ENCODE assay signal across 10 cellular contexts in the genomic region with DNA sequence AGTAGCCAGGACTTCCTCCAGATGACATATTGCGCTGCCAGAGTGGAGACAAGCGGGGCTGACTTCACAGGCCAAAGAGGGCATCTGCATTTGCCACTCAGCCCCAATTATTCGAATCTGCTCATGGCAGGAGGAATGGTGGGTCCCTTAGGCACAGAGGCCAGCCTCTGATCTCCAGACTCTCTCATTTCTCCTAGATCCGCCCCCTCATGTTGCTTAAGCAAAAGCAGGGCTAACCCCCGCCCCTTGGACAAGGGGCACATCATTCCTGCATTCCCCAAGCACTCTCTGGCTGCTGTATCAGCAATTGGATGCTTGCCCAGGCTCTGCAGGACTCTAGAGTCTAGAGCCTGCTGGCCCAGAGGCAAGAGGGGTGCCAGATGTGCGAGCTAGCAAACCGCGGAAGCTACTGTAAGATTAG.
DNase-seq lines count a peak whose midpoint lies in the region; TF ChIP-seq lines count a peak whose summit lies in the region.
"Had no signal": no experiment of that assay in that cellular context is flagged by ENCODE, and none has a peak within 500 bp of the region (broad histone marks: within the 10 kb centered on the region; RNA-seq: fewer than 3 reads in every experiment).

No MANE protein-coding gene starts in this region.

- H3K9me3 ChIP-seq in mesenchymal stem cell (ENCODE audit: control insufficient read depth, low read length) = no peaks in the 10 kb centered on the region

- H3K4me1 ChIP-seq in mesenchymal stem cell (ENCODE audit: control insufficient read depth, insufficient read depth, low read depth, low read length) = peaks cover 8% of the 10 kb centered on the region

- H2AK5ac ChIP-seq in mesenchymal stem cell (ENCODE audit: low read length, severe bottlenecking) = no peak overlapping the region

- no peak overlapping the region for H2BK120ac ChIP-seq in mesenchymal stem cell (ENCODE audit: low read depth, low read length)

- H3K36me3 ChIP-seq in brain microvascular endothelial cell (replicated peaks) (no peaks in the 10 kb centered on the region), mesenchymal stem cell (ENCODE audit: control insufficient read depth in 1 of 2, insufficient read depth in 2 of 2, low read depth in 1 of 2, low read length in 2 of 2) (no peaks in the 10 kb centered on the region)

- H3K23ac ChIP-seq in mesenchymal stem cell (ENCODE audit: low read length in 2 of 2) = no peak overlapping the region

- no peak overlapping the region for H4K91ac ChIP-seq in mesenchymal stem cell (ENCODE audit: low read length)

- no peak overlapping the region for H3K4ac ChIP-seq in mesenchymal stem cell (ENCODE audit: low read depth in 1 of 2, low read length in 2 of 2)

- no peak overlapping the region for H3K27ac ChIP-seq in brain microvascular endothelial cell
- no peak overlapping the region for H3K27ac ChIP-seq in mesenchymal stem cell (ENCODE audit: low read length, poor library complexity, severe bottlenecking)
- H3K27ac ChIP-seq: C4-2B had no signal

- in situ Hi-C loops in brain microvascular endothelial cell (cut with HindIII; ENCODE audit: low pct_ligation_motif_present, low sequenced_read_pairs) = no loop called here
- in situ Hi-C loops in KBM-7 (cut with MboI; ENCODE audit: low pct_unique_long_range_greater_than_20kb, low sequenced_read_pairs) = no loop called here

- DNase-seq in A172 (ENCODE audit: low spot score) (peak; percentile 71), NCI-H1092 (lab: John Stamatoyannopoulos, UW) (peak; percentile 83), brain microvascular endothelial cell (peak; percentile 86), mesenchymal stem cell (peak; percentile 52), KBM-7 (no peak), HuH-7 (ENCODE audit: low spot score) (no peak), HuH-7.5 (ENCODE audit: low spot score) (no peak)
- no peak for DNase-seq in central memory CD4-positive, alpha-beta T cell
- DNase-seq: NCI-H82 had no signal

- no peak overlapping the region for H2BK15ac ChIP-seq in mesenchymal stem cell (ENCODE audit: low read depth, poor library complexity, severe bottlenecking)

- no peak overlapping the region for H3K18ac ChIP-seq in mesenchymal stem cell (ENCODE audit: low read depth in 1 of 2, low read length in 2 of 2)

- no peaks in the 10 kb centered on the region for H3K79me1 ChIP-seq in mesenchymal stem cell (replicated peaks; ENCODE audit: low read length, poor library complexity, severe bottlenecking)

- no peak overlapping the region for H4K8ac ChIP-seq in mesenchymal stem cell (ENCODE audit: low read length)

- H3K4me3 ChIP-seq in brain microvascular endothelial cell (ENCODE audit: low read depth, low read length) (no peak overlapping the region), mesenchymal stem cell (ENCODE audit: insufficient read depth in 1 of 2, low read depth in 1 of 2, low read length in 2 of 2) (peak overlapping the region in 1 of 2 experiments; percentile 24)

- 87% methylated on average over 8 of the region's 8 CpGs for WGBS in mesenchymal stem cell

- H3K14ac ChIP-seq in mesenchymal stem cell (ENCODE audit: low read length in 2 of 2) = no peak overlapping the region

- H3K27me3 ChIP-seq in brain microvascular endothelial cell (replicated peaks) (no peaks in the 10 kb centered on the region), mesenchymal stem cell (ENCODE audit: control insufficient read depth in 1 of 2, insufficient read depth in 1 of 2, low read length in 2 of 2) (peaks cover 0 to 4% of the 10 kb centered on the region in 2 experiments)

- no peak overlapping the region for H2AFZ ChIP-seq in mesenchymal stem cell (ENCODE audit: low read depth, low read length)

- H3K9ac ChIP-seq in mesenchymal stem cell (ENCODE audit: low read length) = no peak overlapping the region

- TF ChIP-seq CTCF in brain microvascular endothelial cell (IDR thresholded peaks at IDR 0.05; ENCODE audit: low read depth, low read length, missing control alignments) = no peak

- no peak overlapping the region for H2BK12ac ChIP-seq in mesenchymal stem cell (ENCODE audit: low read length in 2 of 2)

- no peak overlapping the region for H3K4me2 ChIP-seq in mesenchymal stem cell (ENCODE audit: low read length, poor library complexity, severe bottlenecking)

- H2BK5ac ChIP-seq in mesenchymal stem cell (ENCODE audit: low read depth, low read length, poor library complexity, severe bottlenecking) = no peak overlapping the region

Comparison
In these comparisons a context has a peak if more than half of its experiments do, and no peak if none do; other contexts are left out.
1. DNase-seq: peak in A172 (single experiment), NCI-H1092 (single experiment), brain microvascular endothelial cell (single experiment) and mesenchymal stem cell (single experiment); none in KBM-7 (single experiment), HuH-7 (single experiment), central memory CD4-positive, alpha-beta T cell (single experiment) and HuH-7.5 (single experiment).